Comparison of ENCODE assay signal across 8 cellular contexts in genomic region chr19:38373907-38374331, GRCh38. TPM values are rescaled to one million over a fixed set of nuclear protein-coding genes. Genes with fewer than 3 reads are reported as not detected.
DNase-seq lines count a peak whose midpoint lies in the region; ATAC-seq and TF ChIP-seq lines count a peak whose summit lies in the region.

No MANE protein-coding gene starts in this region.

- intact Hi-C loops in upper lobe of right lung (cut with DNase I): no loop called here

- peak overlapping the region; percentile 98 for H3K4me3 Mint-ChIP-seq in activated naive CD4-positive, alpha-beta T cell treated with anti-CD3 and anti-CD28 coated beads, Interleukin-2, amount 50 U/mL, for 24 hours
- H3K4me3 Mint-ChIP-seq in brain: peak overlapping the region; percentile 96 to 100 (median 99)

- 90 to 96% methylated on average over 2 to 4 of the region's 6 CpGs for WGBS in mesodermal cell (ENCODE audit: insufficient coverage in 2 of 2), 2 experiments

- no peak for DNase-seq in activated naive CD4-positive, alpha-beta T cell treated with anti-CD3 and anti-CD28 coated beads, Interleukin-2, amount 50 U/mL, for 16 hours
- no peak for DNase-seq in upper lobe of right lung
- DNase-seq in central memory CD4-positive, alpha-beta T cell: no peak

- peaks cover 12% of the 10 kb centered on the region for H3K36me3 Mint-ChIP-seq in activated naive CD4-positive, alpha-beta T cell treated with anti-CD3 and anti-CD28 coated beads, Interleukin-2, amount 50 U/mL, for 24 hours
- H3K36me3 Mint-ChIP-seq in brain: peaks cover 20% of the 10 kb centered on the region

- H3K27me3 ChIP-seq in upper lobe of right lung: no peaks in the 10 kb centered on the region

- no peaks in the 10 kb centered on the region for H3K9me3 Mint-ChIP-seq in activated naive CD4-positive, alpha-beta T cell treated with anti-CD3 and anti-CD28 coated beads, Interleukin-2, amount 50 U/mL, for 24 hours
- peaks cover 0 to 3% (median 0%) of the 10 kb centered on the region in 5 experiments for H3K9me3 Mint-ChIP-seq in brain

- ATAC-seq in upper lobe of right lung (no peak), GM19328 (IDR thresholded peaks at IDR 0.05; ENCODE audit: unreplicated experiment) (no peak), HG02623 (IDR thresholded peaks at IDR 0.05; ENCODE audit: unreplicated experiment) (no peak)

- peaks cover 5% of the 10 kb centered on the region for H3K4me1 ChIP-seq in mesodermal cell (ENCODE audit: control insufficient read depth, insufficient read depth, low read length, poor library complexity, severe bottlenecking)
- peaks cover 16% of the 10 kb centered on the region for H3K4me1 ChIP-seq in upper lobe of right lung

- H3K27ac ChIP-seq in mesodermal cell (ENCODE audit: low read depth, low read length, severe bottlenecking) (peak overlapping the region; percentile 87), upper lobe of right lung (peak overlapping the region; percentile 85)

- H3K27ac Mint-ChIP-seq in activated naive CD4-positive, alpha-beta T cell treated with anti-CD3 and anti-CD28 coated beads, Interleukin-2, amount 50 U/mL, for 24 hours: peak overlapping the region; percentile 100
- peak overlapping the region; percentile 95 to 99 (median 97) for H3K27ac Mint-ChIP-seq in brain

- H3K27me3 Mint-ChIP-seq in activated naive CD4-positive, alpha-beta T cell treated with anti-CD3 and anti-CD28 coated beads, Interleukin-2, amount 50 U/mL, for 24 hours: peaks cover 4% of the 10 kb centered on the region
- H3K27me3 Mint-ChIP-seq in brain: peaks cover 9% of the 10 kb centered on the region

- peaks cover 28% of the 10 kb centered on the region for H3K4me1 Mint-ChIP-seq in activated naive CD4-positive, alpha-beta T cell treated with anti-CD3 and anti-CD28 coated beads, Interleukin-2, amount 50 U/mL, for 24 hours
- H3K4me1 Mint-ChIP-seq in brain: peaks cover 24% of the 10 kb centered on the region

- peak overlapping the region; percentile 93 for H3K4me3 ChIP-seq in mesodermal cell (ENCODE audit: extremely low read depth, insufficient read depth, low read length, poor library complexity, severe bottlenecking)
- H3K4me3 ChIP-seq in upper lobe of right lung: peak overlapping the region; percentile 82

- no peak for TF ChIP-seq CTCF in brain (conservative IDR thresholded peaks at IDR 0.05)
- TF ChIP-seq CTCF in upper lobe of right lung (IDR thresholded peaks at IDR 0.05): no peak

- H3K9me3 ChIP-seq in mesodermal cell (ENCODE audit: control insufficient read depth, low read length): no peaks in the 10 kb centered on the region
- H3K9me3 ChIP-seq in upper lobe of right lung: no peaks in the 10 kb centered on the region

- peaks cover 25% of the 10 kb centered on the region for H3K36me3 ChIP-seq in mesodermal cell (ENCODE audit: control insufficient read depth, insufficient read depth, low read length)
- H3K36me3 ChIP-seq in upper lobe of right lung: peaks cover 14% of the 10 kb centered on the region

RNA-seq across cellular contexts. Expression of gene PSMD8, which starts 0.5 kb away (rescaled TPM):
- 293 TPM for polyA plus RNA-seq in brain (ENCODE audit: insufficient read depth, low read depth, low replicate concordance)
- 304 TPM for polyA plus RNA-seq in mesodermal cell (2013, experiment 1 of 2)
- polyA plus RNA-seq in mesodermal cell (2013, experiment 2 of 2): 265 TPM
- 123 TPM for total RNA-seq in upper lobe of right lung

RNA-seq across cellular contexts. Expression of gene GGN, which starts 13.9 kb away (rescaled TPM):
- 3.3 TPM for polyA plus RNA-seq in brain (ENCODE audit: insufficient read depth, low read depth, low replicate concordance)
- 1.1 TPM for polyA plus RNA-seq in mesodermal cell (2013, experiment 1 of 2)
- 3.5 TPM for polyA plus RNA-seq in mesodermal cell (2013, experiment 2 of 2)
- total RNA-seq in upper lobe of right lung: not detected

RNA-seq across cellular contexts. Expression of gene SPRED3, which starts 14.6 kb away (rescaled TPM):
- 2.6 TPM for polyA plus RNA-seq in brain (ENCODE audit: insufficient read depth, low read depth, low replicate concordance)
- 11.1 TPM for polyA plus RNA-seq in mesodermal cell (2013, experiment 1 of 2)
- 7.9 TPM for polyA plus RNA-seq in mesodermal cell (2013, experiment 2 of 2)
- total RNA-seq in upper lobe of right lung: 1.6 TPM

RNA-seq across cellular contexts. Expression of gene FAM98C, which starts 29.0 kb away (rescaled TPM):
- 16.6 TPM for polyA plus RNA-seq in brain (ENCODE audit: insufficient read depth, low read depth, low replicate concordance)
- polyA plus RNA-seq in mesodermal cell (2013, experiment 1 of 2): 9.7 TPM
- 4.5 TPM for polyA plus RNA-seq in mesodermal cell (2013, experiment 2 of 2)
- 16.2 TPM for total RNA-seq in upper lobe of right lung

RNA-seq across cellular contexts. Expression of gene CATSPERG, which starts 38.3 kb away (rescaled TPM):
- polyA plus RNA-seq in brain (ENCODE audit: insufficient read depth, low read depth, low replicate concordance): 3.2 TPM
- polyA plus RNA-seq in mesodermal cell (2013, experiment 1 of 2): 1.8 TPM
- 0.96 TPM for polyA plus RNA-seq in mesodermal cell (2013, experiment 2 of 2)
- total RNA-seq in upper lobe of right lung: 10.6 TPM
